ENCODE assay signal across 15 cellular contexts in the genomic region with DNA sequence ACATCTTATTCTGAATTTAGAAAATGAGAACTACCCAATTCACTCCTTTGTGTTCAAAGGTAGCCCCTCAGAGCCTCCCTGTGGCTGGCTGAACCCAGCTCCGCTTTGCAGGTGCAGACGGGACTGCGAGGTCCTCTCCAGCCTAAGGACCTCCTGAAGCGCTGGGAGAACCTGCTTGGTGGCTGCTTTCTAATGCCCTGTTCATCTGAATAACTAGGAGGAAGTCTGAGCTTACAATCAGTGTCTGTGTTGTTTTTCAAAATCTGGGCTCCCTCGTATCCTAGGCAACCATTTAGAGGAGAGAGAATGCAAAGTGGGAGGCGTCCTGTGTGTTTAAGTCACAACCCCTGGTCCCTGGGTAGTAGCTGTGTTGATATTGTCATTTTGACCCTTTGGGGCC.
"Had no signal": no experiment of that assay in that cellular context is flagged by ENCODE, and none has a peak within 500 bp of the region (broad histone marks: within the 10 kb centered on the region; RNA-seq: fewer than 3 reads in every experiment).

No MANE protein-coding gene starts in this region.

- H3K27me3 ChIP-seq: esophagus muscularis mucosa, neutrophil, pancreas, right lobe of liver, tibial nerve had no signal

- H3K4me1 ChIP-seq: esophagus muscularis mucosa, lower lobe of right lung, pancreas, right lobe of liver, tibial nerve had no signal

- DNase-seq: activated CD4-positive, alpha-beta T cell treated with anti-CD3 and anti-CD28 coated beads for 36 hours; activated CD4-positive, alpha-beta T cell treated with anti-CD3 and anti-CD28 coated beads, Interleukin-2, amount 50 U/mL, for 48 hours; activated CD8-positive, alpha-beta memory T cell treated with anti-CD3 and anti-CD28 coated beads, Interleukin-2, amount 10 ng/mL, durations not matched to agents 7 days and 5 days; effector CD8-positive, alpha-beta T cell; left colon; lower lobe of right lung; natural killer cell; pancreas; right lobe of liver; small intestine; stimulated activated CD4-positive, alpha-beta T cell treated with anti-CD3 and anti-CD28 coated beads, Interleukin-15, amount 100 ng/mL, for 24 hours; stimulated activated CD4-positive, alpha-beta T cell treated with anti-CD3 and anti-CD28 coated beads, Interleukin-2, amount 100 ng/mL, for 48 hours had no signal

- H3K36me3 ChIP-seq: esophagus muscularis mucosa, lower lobe of right lung, neutrophil, pancreas, right lobe of liver, tibial nerve had no signal

- H3K4me3 ChIP-seq: esophagus muscularis mucosa, lower lobe of right lung, pancreas, right lobe of liver, tibial nerve had no signal

- ATAC-seq: activated CD4-positive, alpha-beta T cell treated with anti-CD3 and anti-CD28 coated beads for 36 hours; activated CD8-positive, alpha-beta memory T cell treated with anti-CD3 and anti-CD28 coated beads, Interleukin-2, amount 10 ng/mL, durations not matched to agents 7 days and 5 days; left colon; lower lobe of right lung; natural killer cell; pancreas; right lobe of liver had no signal

- H3K27ac ChIP-seq: esophagus muscularis mucosa, lower lobe of right lung, neutrophil, pancreas, right lobe of liver, tibial nerve had no signal
